In the genomic region with DNA sequence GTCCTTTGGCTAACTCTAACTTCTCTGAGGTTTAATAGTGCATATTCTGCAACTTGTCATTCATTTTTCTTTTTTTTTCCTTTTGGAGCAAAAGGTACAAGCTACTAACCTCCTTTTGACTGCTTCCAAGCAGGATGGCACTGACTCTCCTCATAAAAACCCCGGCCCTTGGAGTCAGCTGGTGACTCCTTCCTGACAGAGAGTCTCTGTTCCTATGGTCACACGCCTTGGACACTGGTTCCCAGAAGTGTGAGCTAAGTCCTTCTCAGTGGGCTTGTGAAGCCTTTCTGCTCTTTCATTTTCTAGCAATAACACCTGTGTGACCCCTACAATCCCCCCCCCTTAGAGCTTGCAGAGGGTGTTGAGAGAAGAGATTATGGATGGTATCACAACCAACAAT, we compare ENCODE assay signal across 1 cellular context.
TF ChIP-seq lines count a peak whose summit lies in the region.

No MANE protein-coding gene starts in this region.

TF ChIP-seq in SK-N-SH, 30 proteins besides CTCF, POLR2A, EP300 and RAD21 (continued from another document):
- TF ChIP-seq, protein P1, sequence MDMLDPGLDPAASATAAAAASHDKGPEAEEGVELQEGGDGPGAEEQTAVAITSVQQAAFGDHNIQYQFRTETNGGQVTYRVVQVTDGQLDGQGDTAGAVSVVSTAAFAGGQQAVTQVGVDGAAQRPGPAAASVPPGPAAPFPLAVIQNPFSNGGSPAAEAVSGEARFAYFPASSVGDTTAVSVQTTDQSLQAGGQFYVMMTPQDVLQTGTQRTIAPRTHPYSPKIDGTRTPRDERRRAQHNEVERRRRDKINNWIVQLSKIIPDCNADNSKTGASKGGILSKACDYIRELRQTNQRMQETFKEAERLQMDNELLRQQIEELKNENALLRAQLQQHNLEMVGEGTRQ (IDR thresholded peaks at IDR 0.05; ENCODE audit: borderline replicate concordance, low read depth, low read length) = no peak
- no peak for TF ChIP-seq SIN3A (IDR thresholded peaks at IDR 0.05; ENCODE audit: borderline replicate concordance, low read depth, low read length)
- TF ChIP-seq YY1 (IDR thresholded peaks at IDR 0.05; ENCODE audit: low read depth) = no peak
- no peak for TF ChIP-seq NRF1 (IDR thresholded peaks at IDR 0.05; ENCODE audit: low read depth, low read length)
- no peak for TF ChIP-seq MXI1 (IDR thresholded peaks at IDR 0.05; ENCODE audit: low read depth, low read length)
- TF ChIP-seq GATA2 (CRISPR knock-in tag; IDR thresholded peaks at IDR 0.05) = no peak
- TF ChIP-seq NFIC (IDR thresholded peaks at IDR 0.05; ENCODE audit: borderline replicate concordance) = no peak
- no peak for TF ChIP-seq SMC3 (IDR thresholded peaks at IDR 0.05; ENCODE audit: low read depth, low read length)
- no peak for TF ChIP-seq RXRA (IDR thresholded peaks at IDR 0.05; ENCODE audit: borderline replicate concordance, low read depth)
- no peak for TF ChIP-seq RCOR1 (IDR thresholded peaks at IDR 0.05; ENCODE audit: low read length)
